Comparison of ENCODE assay signal across 11 cellular contexts in genomic region chr2:147829106-147829505, GRCh38. TPM values are rescaled to one million over a fixed set of nuclear protein-coding genes. Genes with fewer than 3 reads are reported as not detected.
A peak's percentile ranks its signal among the peaks of the same experiment; 100 is the strongest.
DNase-seq lines count a peak whose midpoint lies in the region; ATAC-seq and TF ChIP-seq lines count a peak whose summit lies in the region.
"Had no signal": no experiment of that assay in that cellular context is flagged by ENCODE, and none has a peak within 500 bp of the region (broad histone marks: within the 10 kb centered on the region; RNA-seq: fewer than 3 reads in every experiment).

No MANE protein-coding gene starts in this region.

- no peak overlapping the region for H3K4me3 ChIP-seq in astrocyte of the spinal cord (ENCODE audit: low read depth, low read length)

- H3K27me3 Mint-ChIP-seq in effector memory CD8-positive, alpha-beta T cell = peaks cover 0 to 5% of the 10 kb centered on the region in 2 donors
- peaks cover 0 to 1% of the 10 kb centered on the region in 2 donors for H3K27me3 Mint-ChIP-seq in T-cell

- CTCF ChIA-PET in T-cell (lab: Charles Lee) = no interaction called here

- no peaks in the 10 kb centered on the region for H3K36me3 Mint-ChIP-seq in effector memory CD8-positive, alpha-beta T cell (ENCODE audit: insufficient read depth)
- no peaks in the 10 kb centered on the region for H3K36me3 Mint-ChIP-seq in T-cell

- in situ Hi-C loops in astrocyte of the spinal cord (cut with HindIII; ENCODE audit: low sequenced_read_pairs) = no loop called here

- peaks cover 0 to 2% of the 10 kb centered on the region in 2 donors for H3K9me3 Mint-ChIP-seq in effector memory CD8-positive, alpha-beta T cell
- H3K9me3 Mint-ChIP-seq in T-cell = no peaks in the 10 kb centered on the region
- H3K9me3 Mint-ChIP-seq: T-helper 2 cell treated with Interferon-gamma antibody and Interleukin-4, amounts not matched to agents 5 μg/mL and 100 μg/mL, for 36 hours had no signal

- TF ChIP-seq CTCF in astrocyte of the spinal cord (IDR thresholded peaks at IDR 0.05; ENCODE audit: low read depth, low read length) = no peak

- peak; percentile 83 for DNase-seq in EH (ENCODE audit: low read depth)
- peak; percentile 73 for DNase-seq in LoVo (ENCODE audit: low spot score)
- DNase-seq in astrocyte of the spinal cord (ENCODE audit: low read depth, low spot score) = peak; percentile 87
- DNase-seq in kidney tubule cell (ENCODE audit: low spot score) = peak; percentile 64
- no peak for DNase-seq in effector memory CD8-positive, alpha-beta T cell
- no peak for DNase-seq in T-cell
- DNase-seq: NCI-H187 treated with DMSO at 0.1 percent for 48 hours, retina had no signal

- no peaks in the 10 kb centered on the region for H3K4me1 Mint-ChIP-seq in effector memory CD8-positive, alpha-beta T cell (ENCODE audit: low read depth in 2 of 2)
- no peaks in the 10 kb centered on the region for H3K4me1 Mint-ChIP-seq in T-cell

- no peak overlapping the region for H3K4me3 Mint-ChIP-seq in effector memory CD8-positive, alpha-beta T cell
- no peak overlapping the region for H3K4me3 Mint-ChIP-seq in T-cell
- H3K4me3 Mint-ChIP-seq: T-helper 2 cell treated with Interferon-gamma antibody and Interleukin-4, amounts not matched to agents 5 μg/mL and 100 μg/mL, for 36 hours had no signal

- POLR2A ChIA-PET in T-cell (lab: Charles Lee) = no interaction called here

- H3K27ac Mint-ChIP-seq in effector memory CD8-positive, alpha-beta T cell = no peak overlapping the region
- H3K27ac Mint-ChIP-seq in T-cell = no peak overlapping the region
- H3K27ac Mint-ChIP-seq: T-helper 2 cell treated with Interferon-gamma antibody and Interleukin-4, amounts not matched to agents 5 μg/mL and 100 μg/mL, for 36 hours had no signal

- ATAC-seq in GM19463 (IDR thresholded peaks at IDR 0.05; ENCODE audit: unreplicated experiment) (no peak), T-cell (replicated peaks in 1 of 4) (no peak), GM18498 (IDR thresholded peaks at IDR 0.05; ENCODE audit: unreplicated experiment) (no peak)
- ATAC-seq in effector memory CD8-positive, alpha-beta T cell (replicated peaks) = no peak

RNA-seq across cellular contexts. Expression of gene ACVR2A, which starts 15.7 kb away (rescaled TPM):
- total RNA-seq in T-cell = 10 to 100 TPM; 10.4 to 12.5 (median 11.0) TPM

Comparison
In these comparisons a context has a peak if more than half of its experiments do, and no peak if none do; other contexts are left out.
1. DNase-seq: peak in EH (single experiment), LoVo (single experiment), astrocyte of the spinal cord (single experiment) and kidney tubule cell (single experiment); none in effector memory CD8-positive, alpha-beta T cell (0 of 3) and T-cell (0 of 34).